Comparison of ENCODE assay signal across 17 cellular contexts in genomic region chr21:41900401-41900800, GRCh38. TPM values are rescaled to one million over a fixed set of nuclear protein-coding genes. Genes with fewer than 3 reads are reported as not detected.
DNase-seq lines count a peak whose midpoint lies in the region; ATAC-seq and TF ChIP-seq lines count a peak whose summit lies in the region.
"Had no signal": no experiment of that assay in that cellular context is flagged by ENCODE, and none has a peak within 500 bp of the region (broad histone marks: within the 10 kb centered on the region; RNA-seq: fewer than 3 reads in every experiment).

No MANE protein-coding gene starts in this region.

- H3K9ac ChIP-seq in BLaER1: no peak overlapping the region

- BruUV-seq in MCF 10A (replicated peaks; lab: Mats Ljungman, UMichigan): no TSS peak

- intact Hi-C loops in activated CD4-positive, alpha-beta T cell treated with anti-CD3 and anti-CD28 coated beads for 36 hours (cut with DNase I, micrococcal nuclease): loop anchor here in 1 of 2 experiments (2.0 kb wide), 1 partner anchor 162 kb away; no protein-coding TSS in a partner anchor
- intact Hi-C loops in MCF 10A (cut with micrococcal nuclease): no loop called here

- H3K4me1 Mint-ChIP-seq in activated CD4-positive, alpha-beta T cell treated with anti-CD3 and anti-CD28 coated beads for 36 hours: peaks cover 40% of the 10 kb centered on the region
- H3K4me1 Mint-ChIP-seq in activated naive CD8-positive, alpha-beta T cell treated with anti-CD3 and anti-CD28 coated beads for 36 hours: peaks cover 45% of the 10 kb centered on the region
- no peaks in the 10 kb centered on the region for H3K4me1 Mint-ChIP-seq in MCF 10A (ENCODE audit: insufficient read depth, unreplicated experiment)

- POLR2A ChIA-PET in activated CD4-positive, alpha-beta T cell treated with anti-CD3 and anti-CD28 coated beads for 36 hours (lab: Charles Lee): interaction anchor here (1.0 to 1.7 kb wide), 2 partner anchors 10 to 21 kb away, joined by 3 to 4 read pairs; partner anchors contain the start of gene PRDM15
- POLR2A ChIA-PET in MCF 10A (lab: Yijun Ruan, JAX): no interaction called here

- peak overlapping the region; percentile 98 for H3K4me2 ChIP-seq in BLaER1
- H3K4me2 ChIP-seq: GM23338 had no signal

- H3K4me3 ChIP-seq in BLaER1 (no peak overlapping the region), WERI-Rb-1 (ENCODE audit: low read depth, low read length) (no peak overlapping the region)
- H3K4me3 ChIP-seq: GM23338 had no signal

- H3K9me3 ChIP-seq in BLaER1: no peaks in the 10 kb centered on the region
- H3K9me3 ChIP-seq in WERI-Rb-1 (ENCODE audit: severe bottlenecking): no peaks in the 10 kb centered on the region

- H3K4me3 Mint-ChIP-seq in activated CD4-positive, alpha-beta T cell treated with anti-CD3 and anti-CD28 coated beads for 36 hours: no peak overlapping the region
- H3K4me3 Mint-ChIP-seq in activated naive CD8-positive, alpha-beta T cell treated with anti-CD3 and anti-CD28 coated beads for 36 hours: peak overlapping the region; percentile 29
- H3K4me3 Mint-ChIP-seq in MCF 10A (ENCODE audit: unreplicated experiment): no peak overlapping the region
- H3K4me3 Mint-ChIP-seq: B cell; CD8-positive, alpha-beta T cell; GM23338 had no signal

- peaks cover 80% of the 10 kb centered on the region for H3K4me1 ChIP-seq in BLaER1

- ATAC-seq in activated CD4-positive, alpha-beta T cell treated with anti-CD3 and anti-CD28 coated beads for 36 hours: no peak
- ATAC-seq: CD8-positive, alpha-beta T cell; GM23338 had no signal

- H3K9me3 Mint-ChIP-seq in activated CD4-positive, alpha-beta T cell treated with anti-CD3 and anti-CD28 coated beads for 36 hours (ENCODE audit: low read depth): no peaks in the 10 kb centered on the region
- no peaks in the 10 kb centered on the region for H3K9me3 Mint-ChIP-seq in activated naive CD8-positive, alpha-beta T cell treated with anti-CD3 and anti-CD28 coated beads for 36 hours
- no peaks in the 10 kb centered on the region for H3K9me3 Mint-ChIP-seq in MCF 10A (ENCODE audit: unreplicated experiment)
- H3K9me3 Mint-ChIP-seq: CD8-positive, alpha-beta T cell; GM23338 had no signal

- H3K27ac ChIP-seq in BLaER1: peak overlapping the region; percentile 84
- H3K27ac ChIP-seq in WERI-Rb-1: no peak overlapping the region
- H3K27ac ChIP-seq: 22Rv1 had no signal

- H3K36me3 Mint-ChIP-seq in activated CD4-positive, alpha-beta T cell treated with anti-CD3 and anti-CD28 coated beads for 36 hours (ENCODE audit: low read depth): peaks cover 19% of the 10 kb centered on the region
- peaks cover 18% of the 10 kb centered on the region for H3K36me3 Mint-ChIP-seq in activated naive CD8-positive, alpha-beta T cell treated with anti-CD3 and anti-CD28 coated beads for 36 hours
- peaks cover 70% of the 10 kb centered on the region for H3K36me3 Mint-ChIP-seq in MCF 10A (ENCODE audit: insufficient read depth, unreplicated experiment)

- no peaks in the 10 kb centered on the region for H4K20me1 ChIP-seq in BLaER1

- H3K27ac Mint-ChIP-seq in activated CD4-positive, alpha-beta T cell treated with anti-CD3 and anti-CD28 coated beads for 36 hours: peak overlapping the region; percentile 80
- H3K27ac Mint-ChIP-seq in activated naive CD8-positive, alpha-beta T cell treated with anti-CD3 and anti-CD28 coated beads for 36 hours: peak overlapping the region; percentile 89
- no peak overlapping the region for H3K27ac Mint-ChIP-seq in MCF 10A (ENCODE audit: low read depth, unreplicated experiment)
- H3K27ac Mint-ChIP-seq: B cell; CD8-positive, alpha-beta T cell; GM23338 had no signal

- TF ChIP-seq CTCF in WERI-Rb-1 (IDR thresholded peaks at IDR 0.05; ENCODE audit: low read depth, low read length): no peak
- TF ChIP-seq CTCF in MCF 10A (IDR thresholded peaks at IDR 0.05; ENCODE audit: unreplicated experiment): no peak

- no peaks in the 10 kb centered on the region for H3K27me3 Mint-ChIP-seq in activated CD4-positive, alpha-beta T cell treated with anti-CD3 and anti-CD28 coated beads for 36 hours
- no peaks in the 10 kb centered on the region for H3K27me3 Mint-ChIP-seq in activated naive CD8-positive, alpha-beta T cell treated with anti-CD3 and anti-CD28 coated beads for 36 hours
- no peaks in the 10 kb centered on the region for H3K27me3 Mint-ChIP-seq in MCF 10A (ENCODE audit: insufficient read depth, unreplicated experiment)
- H3K27me3 Mint-ChIP-seq: B cell had no signal

- H3K27me3 ChIP-seq in BLaER1: no peaks in the 10 kb centered on the region
- no peaks in the 10 kb centered on the region for H3K27me3 ChIP-seq in WERI-Rb-1 (ENCODE audit: insufficient read depth, low read depth, severe bottlenecking)

- peaks cover 30% of the 10 kb centered on the region for H3K36me3 ChIP-seq in BLaER1
- peaks cover 60% of the 10 kb centered on the region for H3K36me3 ChIP-seq in WERI-Rb-1

- no peak for DNase-seq in activated CD4-positive, alpha-beta T cell treated with anti-CD3 and anti-CD28 coated beads for 36 hours
- DNase-seq in activated CD4-positive, alpha-beta T cell treated with anti-CD3 and anti-CD28 coated beads, Interleukin-2, amount 50 U/mL, for 1 hour: no peak
- no peak for DNase-seq in activated naive CD8-positive, alpha-beta T cell treated with anti-CD3 and anti-CD28 coated beads for 36 hours
- DNase-seq in mesenteric fat pad (ENCODE audit: low spot score) (peak; percentile 59), WERI-Rb-1 (no peak), MCF 10A (ENCODE audit: unreplicated experiment) (no peak), NCI-H128 (lab: John Stamatoyannopoulos, UW; ENCODE audit: unreplicated experiment) (no peak)
- DNase-seq: CD8-positive, alpha-beta T cell; DMS79; NCI-H1417 treated with DMSO at 0.1 percent for 48 hours; NCI-H1930; NCI-H774; RPMI8226 had no signal

- CTCF ChIA-PET in activated CD4-positive, alpha-beta T cell treated with anti-CD3 and anti-CD28 coated beads for 36 hours (lab: Charles Lee): interaction anchor here (1.5 to 1.6 kb wide), 2 partner anchors 24 to 28 kb away, joined by 4 to 7 read pairs; no protein-coding TSS in a partner anchor
- CTCF ChIA-PET in MCF 10A (lab: Yijun Ruan, JAX): no interaction called here

RNA-seq across cellular contexts. Expression of gene PRDM15, which starts 21.3 kb away (rescaled TPM):
- total RNA-seq in activated CD4-positive, alpha-beta T cell treated with anti-CD3 and anti-CD28 coated beads for 36 hours: 10 to 100 TPM; 11.8 to 13.0 TPM
- 10 to 100 TPM in 1 of 2 experiments, 1 to 10 TPM in 1; 9.3 to 10.1 TPM for total RNA-seq in activated naive CD8-positive, alpha-beta T cell treated with anti-CD3 and anti-CD28 coated beads for 36 hours
- 8.0 TPM for total RNA-seq in mesenteric fat pad
- 5.2 and 5.7 TPM in 2 replicates for total RNA-seq in MCF 10A (2022)

RNA-seq across cellular contexts. Expression of gene C2CD2, which starts 53.4 kb away (rescaled TPM):
- 1 to 10 TPM; 6.8 to 7.3 TPM for total RNA-seq in activated CD4-positive, alpha-beta T cell treated with anti-CD3 and anti-CD28 coated beads for 36 hours
- 1 to 10 TPM; 6.3 to 7.6 TPM for total RNA-seq in activated naive CD8-positive, alpha-beta T cell treated with anti-CD3 and anti-CD28 coated beads for 36 hours
- 125 TPM for total RNA-seq in mesenteric fat pad
- 25.0 and 25.1 TPM in 2 replicates for total RNA-seq in MCF 10A (2022)
